Comparison of ENCODE assay signal across 2 cellular contexts in the genomic region with DNA sequence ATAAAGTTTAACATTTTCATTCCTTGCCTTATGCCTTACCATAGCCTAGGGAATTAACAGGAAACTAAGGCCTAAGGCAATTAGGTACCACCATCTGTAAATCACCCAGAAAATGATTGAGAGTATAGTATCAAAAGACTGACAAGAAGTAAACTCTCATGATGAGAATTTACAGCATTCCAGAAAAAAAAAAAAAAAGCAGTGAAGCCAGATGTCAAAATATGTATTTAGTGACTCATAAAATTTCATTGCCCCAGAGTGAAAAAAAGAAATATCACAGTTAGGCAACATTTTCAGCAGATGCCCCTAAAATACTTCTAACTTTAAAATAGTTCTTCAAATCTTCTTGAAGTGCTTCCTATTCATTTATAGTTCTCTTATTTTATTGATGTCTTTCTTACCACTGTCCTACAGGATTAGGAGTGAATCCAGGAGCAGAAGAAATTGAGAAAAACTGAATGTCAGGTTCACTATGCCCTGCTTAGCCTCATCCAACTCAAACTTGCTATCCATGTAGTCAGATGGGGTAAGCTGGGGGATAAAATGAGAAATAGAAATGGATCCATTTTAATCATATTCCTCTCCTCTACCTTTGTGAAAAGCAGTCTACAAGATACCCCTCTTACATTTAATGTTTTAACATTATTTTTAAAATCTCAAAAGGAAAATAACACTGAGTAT.
TF ChIP-seq lines count a peak whose summit lies in the region.

No MANE protein-coding gene starts in this region.

TF ChIP-seq in A549, 52 proteins besides CTCF, POLR2A, EP300 and RAD21 (continued from another document):
- TF ChIP-seq, protein P1, sequence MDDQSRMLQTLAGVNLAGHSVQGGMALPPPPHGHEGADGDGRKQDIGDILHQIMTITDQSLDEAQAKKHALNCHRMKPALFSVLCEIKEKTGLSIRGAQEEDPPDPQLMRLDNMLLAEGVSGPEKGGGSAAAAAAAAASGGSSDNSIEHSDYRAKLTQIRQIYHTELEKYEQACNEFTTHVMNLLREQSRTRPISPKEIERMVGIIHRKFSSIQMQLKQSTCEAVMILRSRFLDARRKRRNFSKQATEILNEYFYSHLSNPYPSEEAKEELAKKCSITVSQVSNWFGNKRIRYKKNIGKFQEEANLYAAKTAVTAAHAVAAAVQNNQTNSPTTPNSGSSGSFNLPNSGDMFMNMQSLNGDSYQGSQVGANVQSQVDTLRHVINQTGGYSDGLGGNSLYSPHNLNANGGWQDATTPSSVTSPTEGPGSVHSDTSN (IDR thresholded peaks at IDR 0.05): no peak
- TF ChIP-seq CBX2 (IDR thresholded peaks at IDR 0.05; ENCODE audit: borderline replicate concordance, low read depth) (no peak), HEYL (CRISPR knock-in tag; IDR thresholded peaks at IDR 0.05) (no peak), KDM5A (IDR thresholded peaks at IDR 0.05) (no peak), RNF2 (IDR thresholded peaks at IDR 0.05; ENCODE audit: borderline replicate concordance, low read depth) (no peak), ZFP36 (IDR thresholded peaks at IDR 0.05; ENCODE audit: borderline replicate concordance, partially characterized antibody) (no peak), BHLHE40 (IDR thresholded peaks at IDR 0.05; ENCODE audit: low read depth, low read length) (no peak), MAFK (IDR thresholded peaks at IDR 0.05; ENCODE audit: partially characterized antibody) (no peak), CEBPB (IDR thresholded peaks at IDR 0.05) (peak; percentile 80 to 87), POLR2AphosphoS2 (conservative IDR thresholded peaks at IDR 0.05; ENCODE audit: low read length) (no peak), MYC (IDR thresholded peaks at IDR 0.05; ENCODE audit: borderline replicate concordance, low read length) (no peak), NFE2L2 (conservative IDR thresholded peaks at IDR 0.05; ENCODE audit: low read length) (no peak), FOSL2 (IDR thresholded peaks at IDR 0.05) (peak; percentile 79), FOSL2 (CRISPR knock-in tag; IDR thresholded peaks at IDR 0.05) (peak; percentile 73), JUNB (IDR thresholded peaks at IDR 0.05) (peak; percentile 76)
- TF ChIP-seq, protein P2, sequence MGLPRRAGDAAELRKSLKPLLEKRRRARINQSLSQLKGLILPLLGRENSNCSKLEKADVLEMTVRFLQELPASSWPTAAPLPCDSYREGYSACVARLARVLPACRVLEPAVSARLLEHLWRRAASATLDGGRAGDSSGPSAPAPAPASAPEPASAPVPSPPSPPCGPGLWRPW (IDR thresholded peaks at IDR 0.05): no peak; the same call in 1 of the 2 replicates

TF ChIP-seq in HCT116, 20 proteins besides CTCF, POLR2A, EP300 and RAD21 (continued from another document):
- TF ChIP-seq FOSL1 (IDR thresholded peaks at IDR 0.05; ENCODE audit: low read depth): no peak
- TF ChIP-seq, protein P3, sequence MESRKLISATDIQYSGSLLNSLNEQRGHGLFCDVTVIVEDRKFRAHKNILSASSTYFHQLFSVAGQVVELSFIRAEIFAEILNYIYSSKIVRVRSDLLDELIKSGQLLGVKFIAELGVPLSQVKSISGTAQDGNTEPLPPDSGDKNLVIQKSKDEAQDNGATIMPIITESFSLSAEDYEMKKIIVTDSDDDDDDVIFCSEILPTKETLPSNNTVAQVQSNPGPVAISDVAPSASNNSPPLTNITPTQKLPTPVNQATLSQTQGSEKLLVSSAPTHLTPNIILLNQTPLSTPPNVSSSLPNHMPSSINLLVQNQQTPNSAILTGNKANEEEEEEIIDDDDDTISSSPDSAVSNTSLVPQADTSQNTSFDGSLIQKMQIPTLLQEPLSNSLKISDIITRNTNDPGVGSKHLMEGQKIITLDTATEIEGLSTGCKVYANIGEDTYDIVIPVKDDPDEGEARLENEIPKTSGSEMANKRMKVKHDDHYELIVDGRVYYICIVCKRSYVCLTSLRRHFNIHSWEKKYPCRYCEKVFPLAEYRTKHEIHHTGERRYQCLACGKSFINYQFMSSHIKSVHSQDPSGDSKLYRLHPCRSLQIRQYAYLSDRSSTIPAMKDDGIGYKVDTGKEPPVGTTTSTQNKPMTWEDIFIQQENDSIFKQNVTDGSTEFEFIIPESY (IDR thresholded peaks at IDR 0.05; ENCODE audit: extremely low read depth, insufficient replicate concordance, low read length): no peak
- no peak for TF ChIP-seq ZFX (IDR thresholded peaks at IDR 0.05)
- no peak for TF ChIP-seq EZH2 (IDR thresholded peaks at IDR 0.05)
- no peak for TF ChIP-seq SRF (IDR thresholded peaks at IDR 0.05; ENCODE audit: low read depth)
- TF ChIP-seq JUND (IDR thresholded peaks at IDR 0.05): no peak
- TF ChIP-seq ELF1 (IDR thresholded peaks at IDR 0.05; ENCODE audit: borderline replicate concordance, low read depth): no peak
- TF ChIP-seq CBX3 (IDR thresholded peaks at IDR 0.05; ENCODE audit: low read depth): no peak
- no peak for TF ChIP-seq ZNF274 (IDR thresholded peaks at IDR 0.05; ENCODE audit: low read depth, low read length)
